In genomic region chr1:98949166-98949565, GRCh38 we compare ENCODE assay signal across 24 cellular contexts. TPM values are rescaled to one million over a fixed set of nuclear protein-coding genes. Genes with fewer than 3 reads are reported as not detected.
"Had no signal": no experiment of that assay in that cellular context is flagged by ENCODE, and none has a peak within 500 bp of the region (broad histone marks: within the 10 kb centered on the region; RNA-seq: fewer than 3 reads in every experiment).

No MANE protein-coding gene starts in this region.

- DNase-seq: cerebellar nuclear complex; erythroblast; foreskin melanocyte; hippocampal formation; kidney glomerular epithelial cell; mammary epithelial cell; mucosa of descending colon; naive thymus-derived CD8-positive, alpha-beta T cell; psoas muscle; retina; right lobe of liver; spleen; stimulated activated CD4-positive, alpha-beta T cell treated with anti-CD3 and anti-CD28 coated beads, Interleukin-15, amount 100 ng/mL, for 24 hours; stimulated activated CD4-positive, alpha-beta T cell treated with anti-CD3 and anti-CD28 coated beads, Interleukin-1b, Interleukin-23, amount 100 ng/mL, for 48 hours; stimulated activated CD4-positive, alpha-beta T cell treated with anti-CD3 and anti-CD28 coated beads, Interleukin-4, amount 100 ng/mL, for 24 hours; tibial artery; upper lobe of left lung; uterus had no signal

- H3K36me3 Mint-ChIP-seq: naive thymus-derived CD8-positive, alpha-beta T cell; stimulated activated memory B cell treated with anti-CD40 and anti-IgM and Interleukin-4, amounts not matched to agents 10 μg/mL and 1 μg/mL and 100 μg/mL, for 72 hours had no signal

- H3K4me3 Mint-ChIP-seq: naive thymus-derived CD8-positive, alpha-beta T cell; stimulated activated memory B cell treated with anti-CD40 and anti-IgM and Interleukin-4, amounts not matched to agents 10 μg/mL and 1 μg/mL and 100 μg/mL, for 72 hours; stimulated activated naive CD8-positive, alpha-beta T cell treated with anti-CD3 and anti-CD28 coated beads, Interleukin-15, Interleukin-2, amounts not matched to agents 100 ng/mL and 50 ng/mL, for 24 hours had no signal

- H3K4me1 Mint-ChIP-seq: naive thymus-derived CD8-positive, alpha-beta T cell; stimulated activated memory B cell treated with anti-CD40 and anti-IgM and Interleukin-4, amounts not matched to agents 10 μg/mL and 1 μg/mL and 100 μg/mL, for 72 hours had no signal

- H3K27me3 Mint-ChIP-seq: naive thymus-derived CD8-positive, alpha-beta T cell; stimulated activated memory B cell treated with anti-CD40 and anti-IgM and Interleukin-4, amounts not matched to agents 10 μg/mL and 1 μg/mL and 100 μg/mL, for 72 hours; stimulated activated naive CD8-positive, alpha-beta T cell treated with anti-CD3 and anti-CD28 coated beads, Interleukin-15, Interleukin-2, amounts not matched to agents 100 ng/mL and 50 ng/mL, for 24 hours had no signal

- ATAC-seq: left lobe of liver; mucosa of descending colon; naive thymus-derived CD8-positive, alpha-beta T cell; psoas muscle; right lobe of liver; stimulated activated memory B cell treated with anti-CD40 and anti-IgM and Interleukin-4, amounts not matched to agents 10 μg/mL and 1 μg/mL and 100 μg/mL, for 72 hours had no signal

- H3K27ac Mint-ChIP-seq: naive thymus-derived CD8-positive, alpha-beta T cell; stimulated activated memory B cell treated with anti-CD40 and anti-IgM and Interleukin-4, amounts not matched to agents 10 μg/mL and 1 μg/mL and 100 μg/mL, for 72 hours; stimulated activated naive CD8-positive, alpha-beta T cell treated with anti-CD3 and anti-CD28 coated beads, Interleukin-15, Interleukin-2, amounts not matched to agents 100 ng/mL and 50 ng/mL, for 24 hours had no signal

- H3K9me3 Mint-ChIP-seq: naive thymus-derived CD8-positive, alpha-beta T cell; stimulated activated memory B cell treated with anti-CD40 and anti-IgM and Interleukin-4, amounts not matched to agents 10 μg/mL and 1 μg/mL and 100 μg/mL, for 72 hours; stimulated activated naive CD8-positive, alpha-beta T cell treated with anti-CD3 and anti-CD28 coated beads, Interleukin-15, Interleukin-2, amounts not matched to agents 100 ng/mL and 50 ng/mL, for 24 hours had no signal

RNA-seq across cellular contexts. Expression of gene PLPPR5, which starts 55.5 kb away (rescaled TPM):
- total RNA-seq: dermis blood vessel endothelial cell; endothelial cell of umbilical vein; left lobe of liver; mammary epithelial cell; naive thymus-derived CD8-positive, alpha-beta T cell; omental fat pad; psoas muscle; right lobe of liver; spleen had no signal
- polyA plus RNA-seq: endothelial cell of umbilical vein; naive thymus-derived CD8-positive, alpha-beta T cell; spleen had no signal
